ENCODE assay signal across 8 cellular contexts in the genomic region with DNA sequence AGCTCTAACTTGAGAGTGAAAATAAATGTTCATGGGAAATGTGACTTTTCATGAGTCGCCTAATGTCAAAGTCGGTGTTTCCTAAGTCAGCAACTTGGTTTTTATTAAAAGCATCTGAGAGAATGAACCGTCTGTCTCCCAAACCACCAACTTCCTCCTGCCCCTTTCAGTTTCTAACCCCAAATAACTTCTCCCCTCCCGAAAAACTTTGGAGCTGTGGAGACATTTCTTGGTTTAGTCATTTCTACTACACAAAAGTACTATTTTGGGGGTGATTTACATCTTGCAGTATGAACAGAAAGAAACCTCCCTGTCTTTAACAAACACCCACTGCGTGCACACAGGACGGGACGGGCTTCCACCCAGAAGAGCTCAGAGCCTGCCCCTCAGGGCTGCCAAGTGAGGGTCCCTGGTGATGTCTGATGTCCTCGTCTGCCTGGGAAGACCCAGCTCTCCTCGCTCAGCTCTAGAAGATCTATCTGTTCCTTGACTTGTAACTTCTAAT.
DNase-seq lines count a peak whose midpoint lies in the region; ATAC-seq and TF ChIP-seq lines count a peak whose summit lies in the region.

No MANE protein-coding gene starts in this region.

- H3K36me3 Mint-ChIP-seq in T-helper 1 cell treated with Interleukin-12 subunit alpha and Interleukin-12 subunit beta and Interleukin-4 antibody, amounts not matched to agents 30 μg/mL and 1 μg/mL, for 36 hours (ENCODE audit: low read depth): peaks cover 36% of the 10 kb centered on the region

- H3K4me3 Mint-ChIP-seq in T-helper 1 cell treated with Interleukin-12 subunit alpha and Interleukin-12 subunit beta and Interleukin-4 antibody, amounts not matched to agents 30 μg/mL and 1 μg/mL, for 36 hours: peak overlapping the region; percentile 45

- peaks cover 11% of the 10 kb centered on the region for H3K9me3 Mint-ChIP-seq in T-helper 1 cell treated with Interleukin-12 subunit alpha and Interleukin-12 subunit beta and Interleukin-4 antibody, amounts not matched to agents 30 μg/mL and 1 μg/mL, for 36 hours

- TF ChIP-seq CTCF in fibroblast of the aortic adventitia (IDR thresholded peaks at IDR 0.05; ENCODE audit: insufficient read depth, low read length): no peak

- no peaks in the 10 kb centered on the region for H3K27me3 Mint-ChIP-seq in T-helper 1 cell treated with Interleukin-12 subunit alpha and Interleukin-12 subunit beta and Interleukin-4 antibody, amounts not matched to agents 30 μg/mL and 1 μg/mL, for 36 hours (ENCODE audit: low read depth)

- peak overlapping the region; percentile 69 for H3K27ac Mint-ChIP-seq in T-helper 1 cell treated with Interleukin-12 subunit alpha and Interleukin-12 subunit beta and Interleukin-4 antibody, amounts not matched to agents 30 μg/mL and 1 μg/mL, for 36 hours

- peaks cover 52% of the 10 kb centered on the region for H3K4me1 Mint-ChIP-seq in T-helper 1 cell treated with Interleukin-12 subunit alpha and Interleukin-12 subunit beta and Interleukin-4 antibody, amounts not matched to agents 30 μg/mL and 1 μg/mL, for 36 hours (ENCODE audit: low read depth)

- no peak overlapping the region for H3K4me3 ChIP-seq in fibroblast of the aortic adventitia (ENCODE audit: low read depth, low read length)

- peak; percentile 59 for ATAC-seq in GM19023 (IDR thresholded peaks at IDR 0.05; ENCODE audit: unreplicated experiment)
- peak; percentile 47 for ATAC-seq in HG03103 (IDR thresholded peaks at IDR 0.05; ENCODE audit: low read depth, unreplicated experiment)

- peak; percentile 62 to 72 for DNase-seq in AML-193 (lab: John Stamatoyannopoulos, UW)
- peak; percentile 73 for DNase-seq in fibroblast of the aortic adventitia (ENCODE audit: low read depth)
- peak; percentile 64 for DNase-seq in stimulated activated CD8-positive, alpha-beta memory T cell treated with anti-CD3 and anti-CD28 coated beads, Interleukin-4, amount 100 ng/mL, for 48 hours
- no peak for DNase-seq in mucosa of gallbladder (ENCODE audit: low spot score)
- no peak for DNase-seq in NCI-H345 (lab: John Stamatoyannopoulos, UW)

Comparison
In these comparisons a context has a peak if more than half of its experiments do, and no peak if none do; other contexts are left out.
1. DNase-seq: peak in AML-193 (2 of 2), fibroblast of the aortic adventitia (single experiment) and stimulated activated CD8-positive, alpha-beta memory T cell treated with anti-CD3 and anti-CD28 coated beads, Interleukin-4, amount 100 ng/mL, for 48 hours (single experiment); none in mucosa of gallbladder (single experiment) and NCI-H345 (single experiment).